Comparison of ENCODE assay signal across 9 cellular contexts in the genomic region with DNA sequence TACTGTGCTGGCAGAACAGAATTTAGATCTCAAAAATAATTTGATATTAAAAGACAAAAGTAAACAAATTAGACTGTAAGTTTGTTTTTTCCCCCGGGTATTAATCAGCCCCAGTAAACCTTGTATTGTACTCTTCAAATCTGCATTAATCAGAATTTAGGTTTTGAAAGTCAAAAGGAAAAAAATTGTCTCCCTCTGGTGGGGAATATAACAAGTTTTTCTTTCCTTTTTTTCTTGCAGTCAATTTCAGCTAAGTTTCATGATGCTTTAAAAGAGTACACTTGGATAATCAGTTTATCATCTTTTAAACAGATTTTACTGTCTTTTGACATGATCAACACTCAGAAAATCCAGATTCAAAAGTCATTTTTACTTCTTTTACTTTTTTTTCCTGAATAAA.
DNase-seq lines count a peak whose midpoint lies in the region; ATAC-seq, FAIRE-seq and TF ChIP-seq lines count a peak whose summit lies in the region.
"Had no signal": no experiment of that assay in that cellular context is flagged by ENCODE, and none has a peak within 500 bp of the region (broad histone marks: within the 10 kb centered on the region; RNA-seq: fewer than 3 reads in every experiment).

No MANE protein-coding gene starts in this region.

- intact Hi-C loops in mammary epithelial cell (cut with micrococcal nuclease) = no loop called here

- no peak overlapping the region for H4K8ac ChIP-seq in mesendoderm (ENCODE audit: low read depth, low read length)

- BruUV-seq in mammary epithelial cell (replicated peaks; lab: Mats Ljungman, UMichigan) = no TSS peak

- H3K4me1 ChIP-seq in KMS-11 (ENCODE audit: low read depth, poor library complexity, severe bottlenecking) (no peaks in the 10 kb centered on the region), mammary epithelial cell (ENCODE audit: insufficient read depth, low read length) (no peaks in the 10 kb centered on the region), mesendoderm (ENCODE audit: control insufficient read depth, low read depth, low read length) (no peaks in the 10 kb centered on the region)

- H2BK15ac ChIP-seq in mesendoderm (replicated peaks; ENCODE audit: low read depth) = no peak overlapping the region

- POLR2A ChIA-PET in BJ (lab: Charles Lee) = no interaction called here

- no peak overlapping the region for H3K56ac ChIP-seq in mesendoderm (ENCODE audit: low read length)

- H2BK120ac ChIP-seq in mesendoderm (ENCODE audit: low read depth, low read length) = no peak overlapping the region

- no peak overlapping the region for H4K5ac ChIP-seq in mesendoderm (ENCODE audit: low read length)

- H2BK5ac ChIP-seq in mesendoderm (ENCODE audit: low read length) = no peak overlapping the region

- dilution Hi-C loops in mammary epithelial cell (cut with HindIII; ENCODE audit: low sequenced_read_pairs) = no loop called here

- no peak overlapping the region for H2AK5ac ChIP-seq in mesendoderm (ENCODE audit: low read length)

- no peak for ATAC-seq in HG03025 (IDR thresholded peaks at IDR 0.05; ENCODE audit: low FRiP score, unreplicated experiment)
- ATAC-seq: activated CD4-positive, CD25-positive, alpha-beta regulatory T cell treated with anti-CD3 and anti-CD28 coated beads, Interleukin-2, amount 50 U/mL, for 24 hours had no signal

- no peaks in the 10 kb centered on the region for H3K9me3 ChIP-seq in mammary epithelial cell (replicated peaks; ENCODE audit: insufficient read depth, low read length)

- H4K20me1 ChIP-seq in KMS-11 (ENCODE audit: insufficient read depth) (no peaks in the 10 kb centered on the region), mammary epithelial cell (ENCODE audit: insufficient read depth, low read length) (no peaks in the 10 kb centered on the region)

- H3K79me2 ChIP-seq in KMS-11 (ENCODE audit: insufficient read depth, low read depth) (no peaks in the 10 kb centered on the region), mammary epithelial cell (ENCODE audit: insufficient read depth, low read length) (no peaks in the 10 kb centered on the region), mesendoderm (ENCODE audit: control insufficient read depth, insufficient read depth, low read length) (no peaks in the 10 kb centered on the region)

- H3K79me1 ChIP-seq in mesendoderm (ENCODE audit: low read length) = no peaks in the 10 kb centered on the region

- in situ Hi-C loops in mammary epithelial cell (cut with MboI; ENCODE audit: low sequenced_read_pairs in 2 of 2) = no loop called here

- H3K27me3 ChIP-seq in BJ (ENCODE audit: control insufficient read depth, insufficient read depth, low read length) (no peaks in the 10 kb centered on the region), KMS-11 (ENCODE audit: insufficient read depth, low read depth) (no peaks in the 10 kb centered on the region), mammary epithelial cell (ENCODE audit: insufficient read depth, low read length) (peaks cover 4% of the 10 kb centered on the region), mesendoderm (ENCODE audit: insufficient read depth, low read length, poor library complexity) (no peaks in the 10 kb centered on the region)

- CTCF ChIA-PET in BJ (lab: Yijun Ruan, JAX) (interaction anchor here (0.9 kb wide), 1 partner anchor 83 kb away, joined by 3 read pairs; no protein-coding TSS in a partner anchor), mammary epithelial cell (lab: Charles Lee; ENCODE audit: low non-redundant PET) (interaction anchor here (0.8 kb wide), 1 partner anchor 471 kb away, joined by 9 read pairs; no protein-coding TSS in a partner anchor)

- no peak overlapping the region for H3K4me2 ChIP-seq in KMS-11
- H3K4me2 ChIP-seq in mammary epithelial cell (ENCODE audit: insufficient read depth, low read depth, low read length) = no peak overlapping the region
- no peak overlapping the region for H3K4me2 ChIP-seq in mesendoderm (ENCODE audit: low read length)

- H3K36me3 ChIP-seq in BJ (ENCODE audit: control insufficient read depth, insufficient read depth, low read length) (no peaks in the 10 kb centered on the region), KMS-11 (ENCODE audit: insufficient read depth) (no peaks in the 10 kb centered on the region), mammary epithelial cell (ENCODE audit: insufficient read depth, low read length) (no peaks in the 10 kb centered on the region), mesendoderm (ENCODE audit: control insufficient read depth, insufficient read depth, low read length) (no peaks in the 10 kb centered on the region)

- H3K23ac ChIP-seq in mesendoderm (ENCODE audit: low read length) = no peak overlapping the region

- DNase-seq in BJ (ENCODE audit: low read depth) (no peak), mammary epithelial cell (no peak), mesendoderm (peak; percentile 17), D721Med (ENCODE audit: insufficient read length, low spot score) (no peak), NCI-H1417 treated with DMSO at 0.1 percent for 48 hours (lab: John Stamatoyannopoulos, UW) (no peak), NOMO-1 treated with dmso at 0.1 percent for 144 hours (lab: John Stamatoyannopoulos, UW; ENCODE audit: unreplicated experiment) (no peak)

- 0% methylated on average over 1 of the region's 1 CpG for WGBS in mammary epithelial cell (ENCODE audit: low coverage, missing lambda C conversion rate)
- no CpG with 5 or more reads among the region's 1 CpG for WGBS in mesendoderm (ENCODE audit: extremely low coverage, insufficient coverage, low lambda C conversion rate)

- H2AFZ ChIP-seq in KMS-11 (ENCODE audit: low read depth) (no peak overlapping the region), mammary epithelial cell (ENCODE audit: low read depth, low read length) (no peak overlapping the region)

- H3K4ac ChIP-seq in mesendoderm (ENCODE audit: low read depth, low read length) = no peak overlapping the region

- FAIRE-seq in D721Med (lab: Jason Lieb, UNC) = no peak

- H3K27ac ChIP-seq in KMS-11 = no peak overlapping the region
- H3K27ac ChIP-seq in mammary epithelial cell (ENCODE audit: insufficient read depth, low read depth, low read length) = no peak overlapping the region
- H3K27ac ChIP-seq in mesendoderm (ENCODE audit: low read depth, low read length) = no peak overlapping the region

- TF ChIP-seq CTCF in BJ (IDR thresholded peaks at IDR 0.05; ENCODE audit: insufficient read depth, low read depth, low read length) = peak; percentile 26; the same call in 1 of the 2 replicates
- TF ChIP-seq CTCF in KMS-11 (conservative IDR thresholded peaks at IDR 0.05; ENCODE audit: low read depth, low read length) = 0 out of 2 replicates have a peak, but pooled peaks have one; percentile 26
- TF ChIP-seq CTCF in mammary epithelial cell (conservative IDR thresholded peaks at IDR 0.05 in 1 of 2, IDR thresholded peaks at IDR 0.05 in 1 of 2; ENCODE audit: extremely low read depth in 1 of 2, insufficient read depth in 1 of 2, low read depth in 1 of 2, low read length in 2 of 2) = peak; percentile 3 to 8
- TF ChIP-seq CTCF in D721Med (IDR thresholded peaks at IDR 0.05; ENCODE audit: insufficient read depth, missing control alignments) = no peak

- no peak overlapping the region for H3K9ac ChIP-seq in KMS-11
- no peak overlapping the region for H3K9ac ChIP-seq in mammary epithelial cell (ENCODE audit: insufficient read depth, low read length)
- no peak overlapping the region for H3K9ac ChIP-seq in mesendoderm (ENCODE audit: low read length)

- H3K18ac ChIP-seq in mesendoderm (ENCODE audit: low read length) = no peak overlapping the region

- H3K4me3 ChIP-seq in BJ (ENCODE audit: low read depth, low read length) (no peak overlapping the region), KMS-11 (IDR thresholded peaks at IDR 0.05; ENCODE audit: insufficient read depth, low read depth, low read length) (no peak overlapping the region), mammary epithelial cell (replicated peaks in 1 of 3; ENCODE audit: insufficient read depth in 1 of 3, low read depth in 2 of 3, low read length in 3 of 3) (no peak overlapping the region), mesendoderm (ENCODE audit: low read length) (no peak overlapping the region)
